8 cellular contexts compared by ENCODE assay signal in genomic region chr19:39474139-39474620, GRCh38. TPM values are rescaled to one million over a fixed set of nuclear protein-coding genes. Genes with fewer than 3 reads are reported as not detected.
A peak's percentile ranks its signal among the peaks of the same experiment; 100 is the strongest.
DNase-seq lines count a peak whose midpoint lies in the region; ATAC-seq and TF ChIP-seq lines count a peak whose summit lies in the region.

No MANE protein-coding gene starts in this region.

- H3K4me1 ChIP-seq in GM23248 (ENCODE audit: insufficient read depth) = no peaks in the 10 kb centered on the region
- no peaks in the 10 kb centered on the region for H3K4me1 ChIP-seq in RWPE2 (ENCODE audit: insufficient read depth, poor library complexity, severe bottlenecking)
- H3K4me1 ChIP-seq in psoas muscle = no peaks in the 10 kb centered on the region

- DNase-seq in ACHN (peak; percentile 37), GM23248 (peak; percentile 49), RWPE2 (ENCODE audit: low spot score) (no peak), activated gamma-delta T cell treated with Interleukin-2 at 50 U/mL for 16 hours (peak; percentile 72), globus pallidus (ENCODE audit: low spot score) (peak; percentile 7), psoas muscle (peak; percentile 62 to 82), MV-4-11 (lab: John Stamatoyannopoulos, UW) (no peak), cerebellar nuclear complex (lab: John Stamatoyannopoulos, UW) (no peak)

- H3F3A ChIP-seq in GM23248 (ENCODE audit: insufficient read depth) = peaks cover 10% of the 10 kb centered on the region

- H3K9me2 ChIP-seq in GM23248 (ENCODE audit: insufficient read depth) = no peaks in the 10 kb centered on the region

- H3K4me3 ChIP-seq in GM23248 (no peak overlapping the region), RWPE2 (ENCODE audit: severe bottlenecking) (no peak overlapping the region), psoas muscle (no peak overlapping the region)

- H3K9ac ChIP-seq in GM23248 = no peak overlapping the region

- intact Hi-C loops in psoas muscle (cut with DNase I) = loop anchor here (1.0 to 2.0 kb wide), 2 partner anchors 58 to 59 kb away; partner anchors contain the start of gene EID2B (in 2 of the 2)

- H2AFZ ChIP-seq in GM23248 = no peak overlapping the region

- H3K36me3 ChIP-seq in GM23248 (ENCODE audit: low read depth) (peaks cover 20% of the 10 kb centered on the region), RWPE2 (ENCODE audit: low read depth) (peaks cover 65% of the 10 kb centered on the region), psoas muscle (ENCODE audit: insufficient read depth in 1 of 2, low read depth in 1 of 2) (peaks cover 12 to 82% of the 10 kb centered on the region in 2 donors)

- 53 to 59% methylated on average over 9 of the region's 9 CpGs for WGBS in GM23248 (ENCODE audit: low coverage in 1 of 2, low lambda C conversion rate in 2 of 2, missing lambda C conversion rate in 2 of 2), 2 experiments
- 43 to 57% (median 48%) methylated on average over 9 of the region's 9 CpGs for WGBS in psoas muscle, 3 donors

- H3K27ac ChIP-seq in GM23248 (no peak overlapping the region), RWPE2 (ENCODE audit: poor library complexity, severe bottlenecking) (no peak overlapping the region), psoas muscle (no peak overlapping the region)

- H3K79me2 ChIP-seq in GM23248 (ENCODE audit: insufficient read depth) = no peaks in the 10 kb centered on the region

- no peak overlapping the region for H3K4me2 ChIP-seq in GM23248 (ENCODE audit: unreplicated experiment)

- no peaks in the 10 kb centered on the region for H3K27me3 ChIP-seq in GM23248 (replicated peaks; ENCODE audit: insufficient read depth)
- H3K27me3 ChIP-seq in RWPE2 (ENCODE audit: insufficient read depth, poor library complexity, severe bottlenecking) = no peaks in the 10 kb centered on the region
- H3K27me3 ChIP-seq in psoas muscle (ENCODE audit: insufficient read depth in 3 of 3, low read length in 2 of 3) = no peaks in the 10 kb centered on the region

- H3K9me3 ChIP-seq in GM23248 (ENCODE audit: low read depth) = no peaks in the 10 kb centered on the region
- no peaks in the 10 kb centered on the region for H3K9me3 ChIP-seq in RWPE2 (ENCODE audit: severe bottlenecking)
- H3K9me3 ChIP-seq in psoas muscle = no peaks in the 10 kb centered on the region

- peak; percentile 73 for TF ChIP-seq CTCF in RWPE2 (IDR thresholded peaks at IDR 0.05; ENCODE audit: poor library complexity, severe bottlenecking)
- TF ChIP-seq CTCF in psoas muscle (IDR thresholded peaks at IDR 0.05) = peak; percentile 60

- in situ Hi-C loops in ACHN (cut with HindIII; ENCODE audit: low pct_ligation_motif_present, low pct_unique_long_range_greater_than_20kb, low sequenced_read_pairs) (no loop called here), GM23248 (cut with MboI) (no loop called here)

- no peaks in the 10 kb centered on the region for H4K20me1 ChIP-seq in GM23248 (ENCODE audit: insufficient read depth)

- ATAC-seq in RWPE2 (ENCODE audit: low read depth) (peak; percentile 67), psoas muscle (peak; percentile 61 to 85 (median 72))

RNA-seq across cellular contexts. Expression of gene TIMM50, which starts 6.5 kb away (rescaled TPM):
- total RNA-seq in GM23248 (2014; rRNA removed; shearing (Covaris generic)) = 66.7 and 70.8 TPM in 2 replicates
- polyA plus RNA-seq in GM23248 (2016; fragmentation: Nextera tagmentation; extraction: Ambion mirVana) = 82.0 and 89.4 TPM in 2 replicates
- total RNA-seq in psoas muscle = 100 to 1,000 TPM in 1 of 4 donors, 10 to 100 TPM in 3; 70.5 to 105 (median 75.7) TPM
- polyA plus RNA-seq in psoas muscle = 100 to 1,000 TPM in 1 of 3 donors, 10 to 100 TPM in 2; 86.1 to 189 (median 95.0) TPM

RNA-seq across cellular contexts. Expression of gene DLL3, which starts 24.6 kb away (rescaled TPM):
- 2.1 TPM in 1 of 2 replicates, not detected in the other for total RNA-seq in GM23248 (2014; rRNA removed; shearing (Covaris generic))
- polyA plus RNA-seq in GM23248 (2016; fragmentation: Nextera tagmentation; extraction: Ambion mirVana) = 0.74 and 1.2 TPM in 2 replicates
- total RNA-seq in psoas muscle = under 1 TPM in 1 of 4 donors, not detected in 3; 0.14 TPM
- polyA plus RNA-seq in psoas muscle = under 1 TPM in 1 of 3 donors, not detected in 2; 0.03 TPM

RNA-seq across cellular contexts. Expression of gene SUPT5H, which starts 28.8 kb away (rescaled TPM):
- total RNA-seq in GM23248 (2014; rRNA removed; shearing (Covaris generic)) = 76.5 and 87.4 TPM in 2 replicates
- 121 and 125 TPM in 2 replicates for polyA plus RNA-seq in GM23248 (2016; fragmentation: Nextera tagmentation; extraction: Ambion mirVana)
- total RNA-seq in psoas muscle = 10 to 100 TPM; 60.7 to 88.6 (median 80.2) TPM
- 10 to 100 TPM; 63.1 to 97.1 (median 88.0) TPM for polyA plus RNA-seq in psoas muscle

RNA-seq across cellular contexts. Expression of gene RPS16, which starts 38.4 kb away (rescaled TPM):
- total RNA-seq in GM23248 (2014; rRNA removed; shearing (Covaris generic)) = 91.2 and 136 TPM in 2 replicates
- polyA plus RNA-seq in GM23248 (2016; fragmentation: Nextera tagmentation; extraction: Ambion mirVana) = 542 and 556 TPM in 2 replicates
- 1,000 to 10,000 TPM; 1,186 to 1,958 (median 1,553) TPM for total RNA-seq in psoas muscle
- 1,000 to 10,000 TPM; 2,324 to 3,255 (median 2,994) TPM for polyA plus RNA-seq in psoas muscle

RNA-seq across cellular contexts. Expression of gene SELENOV, which starts 40.8 kb away (rescaled TPM):
- not detected in 2 replicates for total RNA-seq in GM23248 (2014; rRNA removed; shearing (Covaris generic))
- polyA plus RNA-seq in GM23248 (2016; fragmentation: Nextera tagmentation; extraction: Ambion mirVana) (not detected in 2 replicates), psoas muscle (not detected)
- total RNA-seq in psoas muscle = not detected

Comparison
In these comparisons a context has a peak if more than half of its experiments do, and no peak if none do; other contexts are left out.
1. DNase-seq: peak in ACHN (single experiment), GM23248 (single experiment), activated gamma-delta T cell treated with Interleukin-2 at 50 U/mL for 16 hours (single experiment), globus pallidus (single experiment) and psoas muscle (2 of 2); none in RWPE2 (single experiment), MV-4-11 (single experiment) and cerebellar nuclear complex (0 of 2).